9 cellular contexts compared by ENCODE assay signal in genomic region chr2:62881162-62881795, GRCh38.
"Had no signal": no experiment of that assay in that cellular context is flagged by ENCODE, and none has a peak within 500 bp of the region (broad histone marks: within the 10 kb centered on the region; RNA-seq: fewer than 3 reads in every experiment).

No MANE protein-coding gene starts in this region.

- H3K4me1 ChIP-seq: HAP-1 had no signal

- H3K4me3 ChIP-seq: GM23248, HAP-1, K562 had no signal

- H3K9me3 ChIP-seq: HAP-1 had no signal

- H3K27ac ChIP-seq: GM23248, HL-60 had no signal

- DNase-seq: GM23248, GOT3, H7, HFFc6, IMR-90 had no signal

- ATAC-seq: HCT116, K562 had no signal

- FAIRE-seq: K562 had no signal
